ENCODE assay signal across 7 cellular contexts in genomic region chr1:22150923-22151322, GRCh38. TPM values are rescaled to one million over a fixed set of nuclear protein-coding genes. Genes with fewer than 3 reads are reported as not detected.
"Had no signal": no experiment of that assay in that cellular context is flagged by ENCODE, and none has a peak within 500 bp of the region (broad histone marks: within the 10 kb centered on the region; RNA-seq: fewer than 3 reads in every experiment).

No MANE protein-coding gene starts in this region.

- DNase-seq: H9, HCEC 1CT, HFFc6 had no signal

- H3K4me3 ChIP-seq: GM23338 had no signal

- H3K9me3 Mint-ChIP-seq: GM23338, H9, HFFc6, IgD-negative memory B cell had no signal

- H3K36me3 Mint-ChIP-seq: IgD-negative memory B cell had no signal

- H3K27ac ChIP-seq: HL-60 had no signal

- H3K4me3 Mint-ChIP-seq: GM23338, H9, HFFc6, IgD-negative memory B cell had no signal

- ATAC-seq: GM23338, HepG2 had no signal

- H3K27ac Mint-ChIP-seq: GM23338, H9, HFFc6, IgD-negative memory B cell had no signal

- H3K4me1 Mint-ChIP-seq: GM23338, IgD-negative memory B cell had no signal

- H3K4me2 ChIP-seq: GM23338 had no signal

- H2AFZ ChIP-seq: GM23338 had no signal

RNA-seq across cellular contexts. Expression of gene WNT4, which starts 8.0 kb away (rescaled TPM):
- total RNA-seq: HepG2, HFFc6 had no signal
- polyA plus RNA-seq: HepG2, IgD-negative memory B cell had no signal
